In the genomic region with DNA sequence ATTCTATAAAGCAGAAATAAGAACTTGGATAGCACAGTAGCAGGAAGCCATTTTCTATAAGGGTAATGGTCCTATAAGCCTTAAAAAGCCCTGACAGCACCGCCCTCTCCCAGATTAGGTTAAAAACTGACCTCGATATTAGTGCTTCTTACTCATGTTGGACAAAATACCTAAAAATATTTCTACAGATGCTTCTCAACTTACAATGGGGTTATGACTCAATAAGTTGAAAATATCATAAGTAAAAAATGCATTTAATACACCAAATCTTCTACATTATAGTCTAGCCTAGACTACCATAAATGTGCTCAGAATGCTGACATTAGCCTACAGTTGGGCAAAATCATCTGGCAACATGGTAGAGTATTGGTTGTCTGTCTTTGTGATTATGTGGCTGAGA, we compare ENCODE assay signal across 28 cellular contexts.
DNase-seq lines count a peak whose midpoint lies in the region; ATAC-seq, FAIRE-seq and TF ChIP-seq lines count a peak whose summit lies in the region.
"Had no signal": no experiment of that assay in that cellular context is flagged by ENCODE, and none has a peak within 500 bp of the region (broad histone marks: within the 10 kb centered on the region; RNA-seq: fewer than 3 reads in every experiment).

No MANE protein-coding gene starts in this region.

- H3K79me2 ChIP-seq in K562 (ENCODE audit: control insufficient read depth, insufficient read depth, low read length), result no peaks in the 10 kb centered on the region

- no peak overlapping the region for H3K4me2 ChIP-seq in K562 (ENCODE audit: insufficient read depth, low read length)
- H3K4me2 ChIP-seq in mesenchymal stem cell (ENCODE audit: low read length, poor library complexity, severe bottlenecking), result no peak overlapping the region

- 44% methylated on average over 2 of the region's 2 CpGs for WGBS in K562 (ENCODE audit: insufficient coverage, low coverage, missing lambda C conversion rate)
- WGBS in mesenchymal stem cell, result 80% methylated on average over 1 of the region's 2 CpGs

- ATAC-seq in Right ventricle myocardium inferior (peak; percentile 24), K562 (no peak)
- ATAC-seq in activated CD4-positive, alpha-beta T cell treated with anti-CD3 and anti-CD28 coated beads for 36 hours, result no peak
- ATAC-seq: activated CD4-positive, CD25-positive, alpha-beta regulatory T cell treated with anti-CD3 and anti-CD28 coated beads, Interleukin-2, amount 50 U/mL, for 24 hours; stimulated activated memory B cell treated with anti-CD40 and anti-IgM and Interleukin-4, amounts not matched to agents 10 μg/mL and 1 μg/mL and 100 μg/mL, for 72 hours had no signal

- peaks cover 5% of the 10 kb centered on the region for H3K79me1 ChIP-seq in mesenchymal stem cell (replicated peaks; ENCODE audit: low read length, poor library complexity, severe bottlenecking)

- H3K4ac ChIP-seq in mesenchymal stem cell (ENCODE audit: low read depth in 1 of 2, low read length in 2 of 2), result no peak overlapping the region

- H2BK12ac ChIP-seq in mesenchymal stem cell (ENCODE audit: low read length in 2 of 2), result no peak overlapping the region

- no peak overlapping the region for H3K4me3 Mint-ChIP-seq in activated CD4-positive, alpha-beta T cell treated with anti-CD3 and anti-CD28 coated beads for 36 hours
- H3K4me3 Mint-ChIP-seq: activated naive CD8-positive, alpha-beta T cell; HFFc6; stimulated activated memory B cell treated with anti-CD40 and anti-IgM and Interleukin-4, amounts not matched to agents 10 μg/mL and 1 μg/mL and 100 μg/mL, for 72 hours had no signal

- no peak for TF ChIP-seq RAD21 in K562 (CRISPR knock-in tag; conservative IDR thresholded peaks at IDR 0.05 in 1 of 2, IDR thresholded peaks at IDR 0.05 in 1 of 2)

- intact Hi-C loops in Right ventricle myocardium inferior (cut with DNase I) (no loop called here), cardiac septum (cut with DNase I) (no loop called here), K562 (cut with micrococcal nuclease) (no loop called here)
- intact Hi-C loops in activated CD4-positive, alpha-beta T cell treated with anti-CD3 and anti-CD28 coated beads for 36 hours (cut with DNase I, micrococcal nuclease), result no loop called here

- no peak overlapping the region for H2BK5ac ChIP-seq in mesenchymal stem cell (ENCODE audit: low read depth, low read length, poor library complexity, severe bottlenecking)

- H3K4me3 ChIP-seq in K562 (no peak overlapping the region), mesenchymal stem cell (ENCODE audit: insufficient read depth in 1 of 2, low read depth in 1 of 2, low read length in 2 of 2) (no peak overlapping the region)
- H3K4me3 ChIP-seq: coronary artery, heart right ventricle, SK-N-MC, upper lobe of left lung had no signal

- POLR2A ChIA-PET in K562 (lab: Yijun Ruan, JAX), result interaction anchor here (0.7 kb wide), 1 partner anchor 30 kb away, joined by 3 read pairs; no protein-coding TSS in a partner anchor
- POLR2A ChIA-PET in activated CD4-positive, alpha-beta T cell treated with anti-CD3 and anti-CD28 coated beads for 36 hours (lab: Charles Lee), result no interaction called here

- no peak for TF ChIP-seq CTCF in K562 (IDR thresholded peaks at IDR 0.05 in 2 of 3, conservative IDR thresholded peaks at IDR 0.05 in 1 of 3; ENCODE audit: insufficient read depth in 2 of 3, low read depth in 1 of 3, low read length in 3 of 3)

- no peaks in the 10 kb centered on the region for H4K20me1 ChIP-seq in K562 (replicated peaks; ENCODE audit: control insufficient read depth, insufficient read depth, low read length)

- no peak overlapping the region for H4K91ac ChIP-seq in mesenchymal stem cell (ENCODE audit: low read length)

- no peak overlapping the region for H3K27ac Mint-ChIP-seq in activated CD4-positive, alpha-beta T cell treated with anti-CD3 and anti-CD28 coated beads for 36 hours
- H3K27ac Mint-ChIP-seq: activated naive CD8-positive, alpha-beta T cell; HFFc6; stimulated activated memory B cell treated with anti-CD40 and anti-IgM and Interleukin-4, amounts not matched to agents 10 μg/mL and 1 μg/mL and 100 μg/mL, for 72 hours had no signal

- H2AFZ ChIP-seq in K562 (ENCODE audit: low read depth, low read length) (peak overlapping the region; percentile 48; the same call in 1 of the 2 replicates), mesenchymal stem cell (ENCODE audit: low read depth, low read length) (no peak overlapping the region)

- no peak overlapping the region for H3K23ac ChIP-seq in mesenchymal stem cell (ENCODE audit: low read length in 2 of 2)

- H3K27ac ChIP-seq in K562 (ENCODE audit: extremely low read depth, low read depth, low read length), result no peak overlapping the region
- no peak overlapping the region for H3K27ac ChIP-seq in mesenchymal stem cell (ENCODE audit: low read length, poor library complexity, severe bottlenecking)
- H3K27ac ChIP-seq: C4-2B, coronary artery, epithelial cell of prostate, heart right ventricle, SK-N-MC, upper lobe of left lung had no signal

- in situ Hi-C loops in K562 (cut with MboI), result no loop called here

- CTCF ChIA-PET in K562 (lab: Yijun Ruan, JAX; ENCODE audit: low intra/inter-chr PET ratio), result no interaction called here
- CTCF ChIA-PET in activated CD4-positive, alpha-beta T cell treated with anti-CD3 and anti-CD28 coated beads for 36 hours (lab: Charles Lee), result no interaction called here

- no peak overlapping the region for H3K14ac ChIP-seq in mesenchymal stem cell (ENCODE audit: low read length in 2 of 2)

- H3K9me3 ChIP-seq in K562 (replicated peaks; ENCODE audit: control insufficient read depth, insufficient read depth, low read depth, low read length) (no peaks in the 10 kb centered on the region), mesenchymal stem cell (ENCODE audit: control insufficient read depth, low read length) (no peaks in the 10 kb centered on the region)
- H3K9me3 ChIP-seq: Caco-2, heart right ventricle, upper lobe of left lung had no signal

- H3K4me1 ChIP-seq in K562 (replicated peaks in 1 of 2; ENCODE audit: control insufficient read depth in 2 of 2, insufficient read depth in 2 of 2, low read length in 2 of 2) (no peaks in the 10 kb centered on the region), mesenchymal stem cell (ENCODE audit: control insufficient read depth, insufficient read depth, low read depth, low read length) (no peaks in the 10 kb centered on the region)
- H3K4me1 ChIP-seq: Caco-2 had no signal

- H3K27me3 ChIP-seq in K562 (ENCODE audit: control insufficient read depth in 2 of 2, insufficient read depth in 2 of 2, low read length in 2 of 2), result no peaks in the 10 kb centered on the region
- H3K27me3 ChIP-seq in mesenchymal stem cell (ENCODE audit: control insufficient read depth in 1 of 2, insufficient read depth in 1 of 2, low read length in 2 of 2), result no peaks in the 10 kb centered on the region
- H3K27me3 ChIP-seq: heart right ventricle, upper lobe of left lung had no signal

- no peak for TF ChIP-seq POLR2A in K562 (conservative IDR thresholded peaks at IDR 0.05)

- peaks cover 37% of the 10 kb centered on the region for H3K4me1 Mint-ChIP-seq in activated CD4-positive, alpha-beta T cell treated with anti-CD3 and anti-CD28 coated beads for 36 hours

- H3K18ac ChIP-seq in mesenchymal stem cell (ENCODE audit: low read depth in 1 of 2, low read length in 2 of 2), result no peak overlapping the region

- H2AK5ac ChIP-seq in mesenchymal stem cell (ENCODE audit: low read length, severe bottlenecking), result no peak overlapping the region

- H3K27me3 Mint-ChIP-seq in activated CD4-positive, alpha-beta T cell treated with anti-CD3 and anti-CD28 coated beads for 36 hours, result no peaks in the 10 kb centered on the region
- H3K27me3 Mint-ChIP-seq: activated naive CD8-positive, alpha-beta T cell; stimulated activated memory B cell treated with anti-CD40 and anti-IgM and Interleukin-4, amounts not matched to agents 10 μg/mL and 1 μg/mL and 100 μg/mL, for 72 hours had no signal

- H3K36me3 Mint-ChIP-seq in activated CD4-positive, alpha-beta T cell treated with anti-CD3 and anti-CD28 coated beads for 36 hours (ENCODE audit: low read depth), result no peaks in the 10 kb centered on the region
- H3K36me3 Mint-ChIP-seq: stimulated activated memory B cell treated with anti-CD40 and anti-IgM and Interleukin-4, amounts not matched to agents 10 μg/mL and 1 μg/mL and 100 μg/mL, for 72 hours had no signal

- H4K8ac ChIP-seq in mesenchymal stem cell (ENCODE audit: low read length), result no peak overlapping the region

- H2BK120ac ChIP-seq in mesenchymal stem cell (ENCODE audit: low read depth, low read length), result no peak overlapping the region

- no peaks in the 10 kb centered on the region for H3K9me3 Mint-ChIP-seq in activated CD4-positive, alpha-beta T cell treated with anti-CD3 and anti-CD28 coated beads for 36 hours (ENCODE audit: low read depth)
- H3K9me3 Mint-ChIP-seq: HFFc6 had no signal

- no peaks in the 10 kb centered on the region for H3K9me1 ChIP-seq in K562 (ENCODE audit: control insufficient read depth, insufficient read depth, low read length)

- no peak for FAIRE-seq in K562 (lab: Jason Lieb, UNC)

- DNase-seq in Right ventricle myocardium inferior (ENCODE audit: missing footprints), result no peak
- DNase-seq in cardiac septum (ENCODE audit: low spot score), result no peak
- DNase-seq in K562 (ENCODE audit: extremely low read depth in 1 of 4, low spot score in 3 of 4), result no peak
- peak; percentile 41 for DNase-seq in iris pigment epithelial cell (ENCODE audit: low read depth)
- no peak for DNase-seq in mesenchymal stem cell
- no peak for DNase-seq in activated gamma-delta T cell (lab: John Stamatoyannopoulos, UW)
- no peak for DNase-seq in activated CD4-positive, alpha-beta T cell treated with anti-CD3 and anti-CD28 coated beads for 36 hours
- DNase-seq in NCI-H1105 (lab: John Stamatoyannopoulos, UW), result no peak
- DNase-seq: 8988T; activated CD4-positive, alpha-beta T cell treated with anti-CD3 and anti-CD28 coated beads, Interleukin-2, amount 50 U/mL, for 48 hours; anterior cingulate cortex; Caco-2; DMS53; effector CD8-positive, alpha-beta T cell; HFFc6; NCI-H1105 treated with DMSO at 0.1 percent for 48 hours; NCI-H187 treated with DMSO at 0.1 percent for 48 hours; NCI-H510A treated with DMSO at 0.1 percent for 48 hours; T-helper 2 cell; upper lobe of left lung had no signal

- no peak overlapping the region for H2BK15ac ChIP-seq in mesenchymal stem cell (ENCODE audit: low read depth, poor library complexity, severe bottlenecking)

- H3K36me3 ChIP-seq in K562 (ENCODE audit: control insufficient read depth, insufficient read depth, low read length), result no peaks in the 10 kb centered on the region
- no peaks in the 10 kb centered on the region for H3K36me3 ChIP-seq in mesenchymal stem cell (ENCODE audit: control insufficient read depth in 1 of 2, insufficient read depth in 2 of 2, low read depth in 1 of 2, low read length in 2 of 2)
- H3K36me3 ChIP-seq: heart right ventricle, upper lobe of left lung had no signal

- H3K9ac ChIP-seq in K562 (ENCODE audit: insufficient read depth in 1 of 2, low read depth in 2 of 2, low read length in 2 of 2) (no peak overlapping the region), mesenchymal stem cell (ENCODE audit: low read length) (no peak overlapping the region)

- BruUV-seq in K562 (replicated peaks; lab: Mats Ljungman, UMichigan), result no TSS peak

- no peak for TF ChIP-seq EP300 in K562 (IDR thresholded peaks at IDR 0.05; ENCODE audit: low read length)

TF ChIP-seq in K562, 482 proteins besides CTCF, POLR2A, EP300 and RAD21:
- TF ChIP-seq FOXP1 (CRISPR knock-in tag; IDR thresholded peaks at IDR 0.05) (no peak), EZH2 (IDR thresholded peaks at IDR 0.05; ENCODE audit: borderline replicate concordance, low read depth, low read length) (no peak), CBFB (CRISPR knock-in tag; IDR thresholded peaks at IDR 0.05) (no peak)
TF ChIP-seq in K562: peak in this region for 0.
